8 cellular contexts compared by ENCODE assay signal in genomic region chr19:11989112-11989456, GRCh38. TPM values are rescaled to one million over a fixed set of nuclear protein-coding genes. Genes with fewer than 3 reads are reported as not detected.
A peak's percentile ranks its signal among the peaks of the same experiment; 100 is the strongest.
DNase-seq lines count a peak whose midpoint lies in the region; ATAC-seq and TF ChIP-seq lines count a peak whose summit lies in the region.

No MANE protein-coding gene starts in this region.

- H3K27me3 Mint-ChIP-seq in stimulated activated naive CD8-positive, alpha-beta T cell treated with anti-CD3 and anti-CD28 coated beads, Interleukin-15, Interleukin-2, amounts not matched to agents 100 ng/mL and 50 ng/mL, for 24 hours = no peaks in the 10 kb centered on the region
- peaks cover 7% of the 10 kb centered on the region for H3K27me3 Mint-ChIP-seq in brain
- no peaks in the 10 kb centered on the region for H3K27me3 Mint-ChIP-seq in naive thymus-derived CD8-positive, alpha-beta T cell

- DNase-seq in stimulated activated naive CD8-positive, alpha-beta T cell treated with anti-CD3 and anti-CD28 coated beads, Interleukin-15, Interleukin-2, amounts not matched to agents 100 U/mL and 50 U/mL, for 24 hours = no peak
- DNase-seq in naive thymus-derived CD8-positive, alpha-beta T cell = no peak
- DNase-seq in NOMO-1 treated with DMSO at 0.1 percent for 48 hours (lab: John Stamatoyannopoulos, UW; ENCODE audit: unreplicated experiment) (no peak), NCI-H1048 (lab: John Stamatoyannopoulos, UW) (no peak), HCEC 1CT (no peak)

- peak overlapping the region; percentile 99 for H3K4me3 Mint-ChIP-seq in stimulated activated naive CD8-positive, alpha-beta T cell treated with anti-CD3 and anti-CD28 coated beads, Interleukin-15, Interleukin-2, amounts not matched to agents 100 ng/mL and 50 ng/mL, for 24 hours
- peak overlapping the region in 3 of 5 experiments; percentile 98 to 100 (median 100) for H3K4me3 Mint-ChIP-seq in brain
- H3K4me3 Mint-ChIP-seq in naive thymus-derived CD8-positive, alpha-beta T cell = peak overlapping the region; percentile 89 to 100 (median 99)

- no peaks in the 10 kb centered on the region for H3K9me3 Mint-ChIP-seq in stimulated activated naive CD8-positive, alpha-beta T cell treated with anti-CD3 and anti-CD28 coated beads, Interleukin-15, Interleukin-2, amounts not matched to agents 100 ng/mL and 50 ng/mL, for 24 hours
- peaks cover 3 to 25% (median 8%) of the 10 kb centered on the region in 5 experiments for H3K9me3 Mint-ChIP-seq in brain
- H3K9me3 Mint-ChIP-seq in naive thymus-derived CD8-positive, alpha-beta T cell = peaks cover 0 to 2% (median 0%) of the 10 kb centered on the region in 9 donors

- no peak for ATAC-seq in stimulated activated naive CD8-positive, alpha-beta T cell treated with anti-CD3 and anti-CD28 coated beads, Interleukin-15, Interleukin-2, amounts not matched to agents 100 U/mL and 50 U/mL, for 24 hours
- ATAC-seq in naive thymus-derived CD8-positive, alpha-beta T cell = no peak
- ATAC-seq in GM21381 (IDR thresholded peaks at IDR 0.05; ENCODE audit: unreplicated experiment) = no peak

- POLR2A ChIA-PET in naive thymus-derived CD8-positive, alpha-beta T cell (lab: Charles Lee) = interaction anchor here (0.6 to 6.7 kb wide), 8 partner anchors 25 to 191 kb away, joined by 3 to 102 read pairs (median 6); partner anchors contain the start of genes ZNF20, ZNF439, ZNF440 and ZNF491

- peak in 1 of 2 experiments; percentile 1 for TF ChIP-seq CTCF in brain (conservative IDR thresholded peaks at IDR 0.05)

- no peak overlapping the region for H3K27ac Mint-ChIP-seq in stimulated activated naive CD8-positive, alpha-beta T cell treated with anti-CD3 and anti-CD28 coated beads, Interleukin-15, Interleukin-2, amounts not matched to agents 100 ng/mL and 50 ng/mL, for 24 hours
- H3K27ac Mint-ChIP-seq in brain = peak overlapping the region in 2 of 5 experiments; percentile 93 to 100
- H3K27ac Mint-ChIP-seq in naive thymus-derived CD8-positive, alpha-beta T cell = peak overlapping the region in 9 of 10 donors; percentile 83 to 99 (median 97)

- H3K4me1 Mint-ChIP-seq in stimulated activated naive CD8-positive, alpha-beta T cell treated with anti-CD3 and anti-CD28 coated beads, Interleukin-15, Interleukin-2, amounts not matched to agents 100 ng/mL and 50 ng/mL, for 24 hours (ENCODE audit: low read depth) = peaks cover 49% of the 10 kb centered on the region
- H3K4me1 Mint-ChIP-seq in brain = peaks cover 17% of the 10 kb centered on the region
- peaks cover 22 to 45% (median 42%) of the 10 kb centered on the region in 4 donors for H3K4me1 Mint-ChIP-seq in naive thymus-derived CD8-positive, alpha-beta T cell

- H3K36me3 Mint-ChIP-seq in stimulated activated naive CD8-positive, alpha-beta T cell treated with anti-CD3 and anti-CD28 coated beads, Interleukin-15, Interleukin-2, amounts not matched to agents 100 ng/mL and 50 ng/mL, for 24 hours (ENCODE audit: low read depth) = peaks cover 13% of the 10 kb centered on the region
- peaks cover 25% of the 10 kb centered on the region for H3K36me3 Mint-ChIP-seq in brain
- peaks cover 0 to 11% (median 0%) of the 10 kb centered on the region in 3 donors for H3K36me3 Mint-ChIP-seq in naive thymus-derived CD8-positive, alpha-beta T cell

RNA-seq across cellular contexts. Expression of gene ZNF763, which starts 24.2 kb away (rescaled TPM):
- polyA plus RNA-seq in brain (ENCODE audit: insufficient read depth, low read depth, low replicate concordance) = 0.53 TPM
- total RNA-seq in naive thymus-derived CD8-positive, alpha-beta T cell = 10 to 100 TPM; 11.3 to 15.7 TPM
- polyA plus RNA-seq in naive thymus-derived CD8-positive, alpha-beta T cell = 1 to 10 TPM; 1.9 to 3.9 (median 2.6) TPM

RNA-seq across cellular contexts. Expression of gene ZNF433, which starts 46.4 kb away (rescaled TPM):
- polyA plus RNA-seq in brain (ENCODE audit: insufficient read depth, low read depth, low replicate concordance) = 0.75 TPM
- 1 to 10 TPM; 3.5 to 4.4 TPM for total RNA-seq in naive thymus-derived CD8-positive, alpha-beta T cell
- polyA plus RNA-seq in naive thymus-derived CD8-positive, alpha-beta T cell = 1 to 10 TPM; 2.3 to 7.5 (median 3.0) TPM
